In genomic region chr11:120314861-120315260, GRCh38 we compare ENCODE assay signal across 25 cellular contexts. TPM values are rescaled to one million over a fixed set of nuclear protein-coding genes. Genes with fewer than 3 reads are reported as not detected.
"Had no signal": no experiment of that assay in that cellular context is flagged by ENCODE, and none has a peak within 500 bp of the region (broad histone marks: within the 10 kb centered on the region; RNA-seq: fewer than 3 reads in every experiment).

No MANE protein-coding gene starts in this region.

- H3K36me3 ChIP-seq: lower lobe of right lung, neutrophil, pancreas, right lobe of liver, tibial artery had no signal

- H3K36me3 Mint-ChIP-seq: immature natural killer cell, type B pancreatic cell had no signal

- H3K4me3 ChIP-seq: lower lobe of right lung, pancreas, right lobe of liver, smooth muscle cell, tibial artery had no signal

- H3K4me1 ChIP-seq: right lobe of liver had no signal

- DNase-seq: cortex of kidney; effector memory CD8-positive, alpha-beta T cell; erythroblast; hypothalamus; immature natural killer cell; islet precursor cell; kidney glomerular epithelial cell; left colon; left ventricle myocardium superior; lower lobe of right lung; nephron progenitor cell; pancreas; retina; right lobe of liver; stimulated activated CD4-positive, alpha-beta T cell treated with anti-CD3 and anti-CD28 coated beads, Interleukin-12 subunit alpha, Interleukin-12 subunit beta, amount 100 ng/mL, for 4 hours; stimulated activated CD4-positive, alpha-beta T cell treated with anti-CD3 and anti-CD28 coated beads, Interleukin-1b, Interleukin-23, amount 100 ng/mL, for 48 hours; stimulated activated CD4-positive, alpha-beta T cell treated with anti-CD3 and anti-CD28 coated beads, Interleukin-4, amount 100 ng/mL, for 1 hour; stimulated activated CD8-positive, alpha-beta memory T cell treated with anti-CD3 and anti-CD28 coated beads, Interleukin-4, amount 100 ng/mL, for 48 hours; stimulated activated naive CD4-positive, alpha-beta T cell; stimulated activated naive CD8-positive, alpha-beta T cell treated with anti-CD3 and anti-CD28 coated beads, Interleukin-15, amount 100 ng/mL, for 72 hours; tibial artery had no signal

- H3K4me2 ChIP-seq: smooth muscle cell had no signal

- H3K9me3 Mint-ChIP-seq: effector memory CD8-positive, alpha-beta T cell; immature natural killer cell; nephron progenitor cell; stimulated activated naive CD8-positive, alpha-beta T cell treated with anti-CD3 and anti-CD28 coated beads, Interleukin-15, amount 100 ng/mL, for 72 hours; type B pancreatic cell had no signal

- H3K27me3 ChIP-seq: pancreas, right lobe of liver, tibial artery had no signal

- H3K4me1 Mint-ChIP-seq: immature natural killer cell; stimulated activated naive CD8-positive, alpha-beta T cell treated with anti-CD3 and anti-CD28 coated beads, Interleukin-15, amount 100 ng/mL, for 72 hours had no signal

- ATAC-seq: effector memory CD8-positive, alpha-beta T cell; left colon; lower lobe of right lung; pancreas; right lobe of liver; stimulated activated naive CD8-positive, alpha-beta T cell treated with anti-CD3 and anti-CD28 coated beads, Interleukin-15, amount 100 ng/mL, for 72 hours had no signal

- H3K9me3 ChIP-seq: lower lobe of right lung, neutrophil, pancreas, right lobe of liver, tibial artery had no signal

- H3K4me3 Mint-ChIP-seq: effector memory CD8-positive, alpha-beta T cell; immature natural killer cell; nephron progenitor cell; stimulated activated naive CD8-positive, alpha-beta T cell treated with anti-CD3 and anti-CD28 coated beads, Interleukin-15, amount 100 ng/mL, for 72 hours; type B pancreatic cell had no signal

- H3K27ac ChIP-seq: lower lobe of right lung, neutrophil, pancreas, right lobe of liver had no signal

- H3K27ac Mint-ChIP-seq: effector memory CD8-positive, alpha-beta T cell; immature natural killer cell; nephron progenitor cell; stimulated activated naive CD8-positive, alpha-beta T cell treated with anti-CD3 and anti-CD28 coated beads, Interleukin-15, amount 100 ng/mL, for 72 hours had no signal

RNA-seq across cellular contexts. Expression of gene TLCD5, which starts 10.2 kb away (rescaled TPM):
- total RNA-seq: mononuclear cell had no signal
